16 cellular contexts compared by ENCODE assay signal in genomic region chr2:241671457-241672240, GRCh38. TPM values are rescaled to one million over a fixed set of nuclear protein-coding genes. Genes with fewer than 3 reads are reported as not detected.
A peak's percentile ranks its signal among the peaks of the same experiment; 100 is the strongest.
DNase-seq lines count a peak whose midpoint lies in the region; ATAC-seq, FAIRE-seq and TF ChIP-seq lines count a peak whose summit lies in the region.
"Had no signal": no experiment of that assay in that cellular context is flagged by ENCODE, and none has a peak within 500 bp of the region (broad histone marks: within the 10 kb centered on the region; RNA-seq: fewer than 3 reads in every experiment).

No MANE protein-coding gene starts in this region.

- H3K4me3 Mint-ChIP-seq in activated T-cell treated with anti-CD3 and anti-CD28 coated beads, Interleukin-2, amount 50 U/mL, for 24 hours: no peak overlapping the region
- H3K4me3 Mint-ChIP-seq in activated T-cell treated with anti-CD3 and anti-CD28 coated beads, Interleukin-2, amount 50 U/mL, for 4 hours: no peak overlapping the region
- H3K4me3 Mint-ChIP-seq: CD14-positive monocyte; CD8-positive, alpha-beta T cell had no signal

- H3K4me3 ChIP-seq in H7 (ENCODE audit: insufficient read depth, low read depth, low read length) (no peak overlapping the region), kidney (ENCODE audit: low read length in 2 of 2) (no peak overlapping the region)
- H3K4me3 ChIP-seq: GM23248 had no signal

- no peaks in the 10 kb centered on the region for H3K9me3 ChIP-seq in kidney (ENCODE audit: control insufficient read depth in 1 of 2, low read length in 2 of 2)

- H3K9me3 Mint-ChIP-seq in activated T-cell treated with anti-CD3 and anti-CD28 coated beads, Interleukin-2, amount 50 U/mL, for 24 hours: no peaks in the 10 kb centered on the region
- no peaks in the 10 kb centered on the region for H3K9me3 Mint-ChIP-seq in activated T-cell treated with anti-CD3 and anti-CD28 coated beads, Interleukin-2, amount 50 U/mL, for 4 hours
- H3K9me3 Mint-ChIP-seq: CD14-positive monocyte; CD8-positive, alpha-beta T cell had no signal

- DNase-seq in activated T-cell treated with anti-CD3 and anti-CD28 coated beads, Interleukin-2, amount 50 U/mL, for 24 hours: no peak
- DNase-seq in activated T-cell treated with anti-CD3 and anti-CD28 coated beads, Interleukin-2, amount 50 U/mL, for 4 hours: no peak
- DNase-seq in H7 (peak; percentile 51), kidney (peak; percentile 60), sciatic nerve (ENCODE audit: low spot score) (no peak)
- DNase-seq in activated effector memory CD4-positive, alpha-beta T cell treated with anti-CD3 and anti-CD28 coated beads, Interleukin-2, amount 50 U/mL, for 16 hours: no peak
- DNase-seq: CD8-positive, alpha-beta T cell; COR-L47; DMS53; GF-D8; GM23248; IMR-90 had no signal

- no peaks in the 10 kb centered on the region for H3K4me1 ChIP-seq in kidney (ENCODE audit: control insufficient read depth in 1 of 2, insufficient read depth in 1 of 2, low read depth in 1 of 2, low read length in 2 of 2)

- ATAC-seq in activated T-cell treated with anti-CD3 and anti-CD28 coated beads, Interleukin-2, amount 50 U/mL, for 4 hours: no peak
- ATAC-seq in sciatic nerve: peak; percentile 15
- no peak for ATAC-seq in GM18868 (IDR thresholded peaks at IDR 0.05; ENCODE audit: unreplicated experiment)
- ATAC-seq: CD8-positive, alpha-beta T cell had no signal

- H3K27me3 Mint-ChIP-seq in activated T-cell treated with anti-CD3 and anti-CD28 coated beads, Interleukin-2, amount 50 U/mL, for 24 hours: no peaks in the 10 kb centered on the region
- H3K27me3 Mint-ChIP-seq in activated T-cell treated with anti-CD3 and anti-CD28 coated beads, Interleukin-2, amount 50 U/mL, for 4 hours (ENCODE audit: low read depth): no peaks in the 10 kb centered on the region

- intact Hi-C loops in kidney (cut with DNase I) (no loop called here), sciatic nerve (cut with DNase I) (no loop called here)

- FAIRE-seq in kidney (lab: Jason Lieb, UNC): no peak
- FAIRE-seq: H54 had no signal

- H3K9ac ChIP-seq in kidney (ENCODE audit: low read length in 2 of 2): no peak overlapping the region
- H3K9ac ChIP-seq: GM23248 had no signal

- peaks cover 91% of the 10 kb centered on the region for H3K36me3 Mint-ChIP-seq in activated T-cell treated with anti-CD3 and anti-CD28 coated beads, Interleukin-2, amount 50 U/mL, for 24 hours (ENCODE audit: low read depth)
- H3K36me3 Mint-ChIP-seq in activated T-cell treated with anti-CD3 and anti-CD28 coated beads, Interleukin-2, amount 50 U/mL, for 4 hours (ENCODE audit: insufficient read depth): peaks cover 14% of the 10 kb centered on the region

- H3K27ac ChIP-seq in kidney (ENCODE audit: low read depth in 2 of 2, low read length in 2 of 2): no peak overlapping the region
- H3K27ac ChIP-seq: 22Rv1, GM23248 had no signal

- peak overlapping the region; percentile 57 for H3K27ac Mint-ChIP-seq in activated T-cell treated with anti-CD3 and anti-CD28 coated beads, Interleukin-2, amount 50 U/mL, for 24 hours
- H3K27ac Mint-ChIP-seq: CD8-positive, alpha-beta T cell had no signal

- TF ChIP-seq CTCF in kidney (IDR thresholded peaks at IDR 0.05; ENCODE audit: borderline replicate concordance, extremely low read depth, insufficient read depth): no peak

- H3K4me1 Mint-ChIP-seq in activated T-cell treated with anti-CD3 and anti-CD28 coated beads, Interleukin-2, amount 50 U/mL, for 24 hours (ENCODE audit: low read depth): peaks cover 2% of the 10 kb centered on the region
- H3K4me1 Mint-ChIP-seq in activated T-cell treated with anti-CD3 and anti-CD28 coated beads, Interleukin-2, amount 50 U/mL, for 4 hours (ENCODE audit: low read depth): peaks cover 1% of the 10 kb centered on the region
- H3K4me1 Mint-ChIP-seq: CD14-positive monocyte had no signal

- H3K27me3 ChIP-seq in H7 (ENCODE audit: control insufficient read depth, insufficient read depth, low read length): no peaks in the 10 kb centered on the region

- H3K36me3 ChIP-seq in H7 (replicated peaks; ENCODE audit: control insufficient read depth, insufficient read depth, low read length) (peaks cover 3% of the 10 kb centered on the region), kidney (ENCODE audit: control insufficient read depth in 1 of 2, insufficient read depth in 2 of 2, low read length in 2 of 2) (peaks cover 15 to 25% of the 10 kb centered on the region in 2 donors)

RNA-seq across cellular contexts. Expression of gene DTYMK, which starts 15.0 kb away (rescaled TPM):
- 100 to 1,000 TPM in 1 of 3 donors, 10 to 100 TPM in 2; 89.5 to 110 (median 94.9) TPM for total RNA-seq in activated T-cell treated with anti-CD3 and anti-CD28 coated beads, Interleukin-2, amount 50 U/mL, for 4 hours
- 64.1 and 78.2 TPM in 2 replicates for total RNA-seq in H7 (2014; rRNA removed; shearing (Covaris generic))
- total RNA-seq in kidney (19.0 TPM), sciatic nerve (15.6 TPM)
- 27.1 TPM for polyA plus RNA-seq in kidney (ENCODE audit: insufficient read depth, low read depth, low replicate concordance)

RNA-seq across cellular contexts. Expression of gene ING5, which starts 30.2 kb away (rescaled TPM):
- total RNA-seq in activated T-cell treated with anti-CD3 and anti-CD28 coated beads, Interleukin-2, amount 50 U/mL, for 4 hours: 10 to 100 TPM; 49.2 to 53.5 (median 51.8) TPM
- total RNA-seq in H7 (2014; rRNA removed; shearing (Covaris generic)): 41.2 and 41.4 TPM in 2 replicates
- total RNA-seq in kidney: 27.3 TPM
- polyA plus RNA-seq in kidney (ENCODE audit: insufficient read depth, low read depth, low replicate concordance): 37.7 TPM
- 46.1 TPM for total RNA-seq in sciatic nerve

RNA-seq across cellular contexts. Expression of gene ATG4B, which starts 34.2 kb away (rescaled TPM):
- total RNA-seq in activated T-cell treated with anti-CD3 and anti-CD28 coated beads, Interleukin-2, amount 50 U/mL, for 4 hours: 10 to 100 TPM; 72.6 to 82.4 (median 75.3) TPM
- 71.5 and 78.5 TPM in 2 replicates for total RNA-seq in H7 (2014; rRNA removed; shearing (Covaris generic))
- 81.0 TPM for total RNA-seq in kidney
- 56.6 TPM for polyA plus RNA-seq in kidney (ENCODE audit: insufficient read depth, low read depth, low replicate concordance)
- total RNA-seq in sciatic nerve: 92.6 TPM

RNA-seq across cellular contexts. Expression of gene THAP4, which starts 34.7 kb away (rescaled TPM):
- 10 to 100 TPM; 58.6 to 61.8 (median 59.0) TPM for total RNA-seq in activated T-cell treated with anti-CD3 and anti-CD28 coated beads, Interleukin-2, amount 50 U/mL, for 4 hours
- total RNA-seq in H7 (2014; rRNA removed; shearing (Covaris generic)): 120 and 121 TPM in 2 replicates
- total RNA-seq in kidney (68.0 TPM), sciatic nerve (37.7 TPM)
- 184 TPM for polyA plus RNA-seq in kidney (ENCODE audit: insufficient read depth, low read depth, low replicate concordance)

Comparison
In these comparisons a context has a peak if more than half of its experiments do, and no peak if none do; other contexts are left out.
1. DNase-seq: peak in H7 (single experiment) and kidney (single experiment); none in activated T-cell treated with anti-CD3 and anti-CD28 coated beads, Interleukin-2, amount 50 U/mL, for 24 hours (single experiment), activated T-cell treated with anti-CD3 and anti-CD28 coated beads, Interleukin-2, amount 50 U/mL, for 4 hours (single experiment), sciatic nerve (single experiment) and activated effector memory CD4-positive, alpha-beta T cell treated with anti-CD3 and anti-CD28 coated beads, Interleukin-2, amount 50 U/mL, for 16 hours (single experiment).